In the genomic region with DNA sequence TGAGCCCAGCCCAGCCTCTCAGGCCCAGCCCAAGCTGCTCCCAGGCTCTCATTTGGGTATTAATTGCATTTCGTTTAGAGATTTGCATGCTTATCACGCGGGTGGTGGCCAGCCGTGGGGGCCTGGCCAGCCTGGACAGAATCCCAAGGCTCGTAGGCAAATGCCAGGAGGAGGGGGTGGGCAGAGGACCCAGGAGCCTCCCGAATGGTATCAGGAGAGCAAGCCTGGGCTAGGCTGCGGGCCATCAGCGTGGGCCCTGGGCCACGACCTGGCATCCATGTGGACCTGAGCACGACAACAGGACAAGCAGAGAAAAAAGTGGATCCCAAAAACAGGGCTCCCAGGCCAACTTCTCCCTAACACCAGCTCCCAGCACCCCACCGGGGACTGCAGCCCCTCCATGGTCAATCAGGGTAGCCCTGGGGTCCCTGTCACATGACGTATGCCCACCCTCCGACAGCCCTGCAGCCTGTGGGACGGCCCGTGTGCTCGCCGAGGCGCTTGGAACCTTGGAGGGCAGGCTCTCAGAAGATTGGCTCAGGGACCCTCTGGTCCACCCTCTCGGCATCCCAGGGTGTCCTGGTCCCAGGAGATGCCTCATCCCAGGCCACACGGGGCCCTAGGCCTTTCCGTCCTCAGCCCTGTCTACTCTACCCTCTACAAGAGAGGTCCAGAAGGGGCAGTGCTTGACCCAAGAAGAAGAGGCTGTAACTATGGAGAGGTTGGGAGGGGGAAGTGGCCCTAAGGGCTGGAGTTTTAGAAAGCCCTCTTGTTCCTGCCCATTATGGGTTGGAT, we compare ENCODE assay signal across 20 cellular contexts. TPM values are rescaled to one million over a fixed set of nuclear protein-coding genes. Genes with fewer than 3 reads are reported as not detected.
DNase-seq lines count a peak whose midpoint lies in the region; ATAC-seq and TF ChIP-seq lines count a peak whose summit lies in the region.
"Had no signal": no experiment of that assay in that cellular context is flagged by ENCODE, and none has a peak within 500 bp of the region (broad histone marks: within the 10 kb centered on the region; RNA-seq: fewer than 3 reads in every experiment).

No MANE protein-coding gene starts in this region.

- ATAC-seq in HG02642 (IDR thresholded peaks at IDR 0.05; ENCODE audit: poor library complexity, unreplicated experiment) = no peak
- ATAC-seq: A549 had no signal

- H3K36me3 Mint-ChIP-seq in endodermal cell (ENCODE audit: low read depth) = no peaks in the 10 kb centered on the region
- H3K36me3 Mint-ChIP-seq: CD8-positive, alpha-beta memory T cell had no signal

- no peaks in the 10 kb centered on the region for H4K20me1 ChIP-seq in osteoblast (ENCODE audit: insufficient read depth, low read length)

- no peak overlapping the region for H3K27ac ChIP-seq in endodermal cell (ENCODE audit: low read depth, low read length)
- H3K27ac ChIP-seq in osteoblast (ENCODE audit: low read depth, low read length) = no peak overlapping the region
- H3K27ac ChIP-seq: A549, Peyer's patch had no signal

- no peak for TF ChIP-seq CTCF in endodermal cell (conservative IDR thresholded peaks at IDR 0.05)
- no peak for TF ChIP-seq CTCF in osteoblast (IDR thresholded peaks at IDR 0.05; ENCODE audit: extremely low read depth, low read depth, low read length)

- H3K4me3 Mint-ChIP-seq in endodermal cell = no peak overlapping the region
- H3K4me3 Mint-ChIP-seq: CD8-positive, alpha-beta memory T cell had no signal

- H3K9me3 Mint-ChIP-seq in endodermal cell = no peaks in the 10 kb centered on the region
- H3K9me3 Mint-ChIP-seq: CD8-positive, alpha-beta memory T cell had no signal

- H3K36me3 ChIP-seq in H7 (replicated peaks; ENCODE audit: control insufficient read depth, insufficient read depth, low read length) (no peaks in the 10 kb centered on the region), endodermal cell (ENCODE audit: control insufficient read depth, insufficient read depth, low read length) (no peaks in the 10 kb centered on the region), osteoblast (ENCODE audit: insufficient read depth, low read length) (no peaks in the 10 kb centered on the region)
- H3K36me3 ChIP-seq: Peyer's patch had no signal

- DNase-seq in AG08395 (ENCODE audit: low spot score) (peak; percentile 1), H7 (peak; percentile 53), endodermal cell (peak; percentile 38), osteoblast (ENCODE audit: insufficient read length, low spot score, missing footprints) (peak; percentile 80), superior temporal gyrus (ENCODE audit: extremely low spot score) (no peak), Ammon's horn (ENCODE audit: low spot score) (no peak)
- DNase-seq in activated effector memory CD4-positive, alpha-beta T cell treated with anti-CD3 and anti-CD28 coated beads, Interleukin-2, amount 50 U/mL, for 16 hours = no peak
- DNase-seq: C1 segment of cervical spinal cord; CD8-positive, alpha-beta memory T cell; DMS79; NCI-H1436 treated with DMSO at 0.1 percent for 48 hours; NCI-H2029 treated with DMSO at 0.1 percent for 48 hours; NCI-H2171 treated with DMSO at 0.1 percent for 48 hours; NCI-H446 had no signal

- no peaks in the 10 kb centered on the region for H3K4me1 Mint-ChIP-seq in endodermal cell

- 88 to 91% methylated on average over 17 to 21 of the region's 21 CpGs for WGBS in endodermal cell (ENCODE audit: insufficient coverage in 1 of 2, insufficient read length in 1 of 2), 2 experiments

- H3K27me3 Mint-ChIP-seq in endodermal cell (ENCODE audit: insufficient read depth) = peaks cover 38% of the 10 kb centered on the region

- H3K4me3 ChIP-seq in H7 (ENCODE audit: insufficient read depth, low read depth, low read length) (no peak overlapping the region), endodermal cell (ENCODE audit: low read length) (no peak overlapping the region), osteoblast (ENCODE audit: insufficient read depth, low read length) (no peak overlapping the region)
- H3K4me3 ChIP-seq: A549, Peyer's patch had no signal

- H3K4me2 ChIP-seq in osteoblast (ENCODE audit: insufficient read depth, low read length) = no peak overlapping the region
- H3K4me2 ChIP-seq: A549 had no signal

- no peak overlapping the region for H3K9ac ChIP-seq in endodermal cell (ENCODE audit: extremely low read depth, low read length, poor library complexity, severe bottlenecking)

- no peaks in the 10 kb centered on the region for H3K79me2 ChIP-seq in osteoblast (ENCODE audit: insufficient read depth, low read length)

- no peak overlapping the region for H2AFZ ChIP-seq in osteoblast (ENCODE audit: low read length)

- no peak overlapping the region for H3K27ac Mint-ChIP-seq in endodermal cell
- H3K27ac Mint-ChIP-seq: CD8-positive, alpha-beta memory T cell had no signal

- H3K9me3 ChIP-seq in endodermal cell (ENCODE audit: control insufficient read depth, low read length) (no peaks in the 10 kb centered on the region), osteoblast (ENCODE audit: low read depth, low read length) (no peaks in the 10 kb centered on the region)
- H3K9me3 ChIP-seq: A549, Peyer's patch had no signal

- H3K4me1 ChIP-seq in endodermal cell (ENCODE audit: control insufficient read depth, insufficient read depth, low read length) = no peaks in the 10 kb centered on the region
- H3K4me1 ChIP-seq in osteoblast (ENCODE audit: insufficient read depth, low read length) = no peaks in the 10 kb centered on the region
- H3K4me1 ChIP-seq: A549 had no signal

- H3K27me3 ChIP-seq in H7 (ENCODE audit: control insufficient read depth, insufficient read depth, low read length) (peaks cover 5% of the 10 kb centered on the region; the same call in 1 of the 2 replicates), endodermal cell (ENCODE audit: control insufficient read depth, insufficient read depth, low read length, poor library complexity, severe bottlenecking) (peaks cover 23% of the 10 kb centered on the region), osteoblast (ENCODE audit: insufficient read depth, low read length) (peaks cover 5% of the 10 kb centered on the region)
- H3K27me3 ChIP-seq: Peyer's patch had no signal

RNA-seq across cellular contexts. Expression of gene ASCL2, which starts 8.8 kb away (rescaled TPM):
- total RNA-seq in H7 (2014; rRNA removed; shearing (Covaris generic)) = 0.44 and 0.55 TPM in 2 replicates
- total RNA-seq in endodermal cell = not detected
- 1.2 TPM for polyA plus RNA-seq in endodermal cell (2013, experiment 1 of 2)
- 1.1 TPM for polyA plus RNA-seq in endodermal cell (2013, experiment 2 of 2)
- total RNA-seq in osteoblast = not detected in 2 replicates
- total RNA-seq: M059J, SK-MEL-5 had no signal
- polyA plus RNA-seq: A549 had no signal

RNA-seq across cellular contexts. Expression of gene C11orf21, which starts 40.1 kb away (rescaled TPM):
- total RNA-seq in H7 (2014; rRNA removed; shearing (Covaris generic)) = not detected in 2 replicates
- under 1 TPM in 1 of 2 donors, not detected in 1; 0.20 TPM for total RNA-seq in endodermal cell
- polyA plus RNA-seq in endodermal cell (2013, experiment 1 of 2) = not detected
- not detected for polyA plus RNA-seq in endodermal cell (2013, experiment 2 of 2)
- total RNA-seq in osteoblast = 0.29 and 0.36 TPM in 2 replicates
- total RNA-seq: H1, M059J, SK-MEL-5 had no signal
- polyA plus RNA-seq: A549, H1 had no signal

RNA-seq across cellular contexts. Expression of gene TSPAN32, which starts 40.2 kb away (rescaled TPM):
- total RNA-seq in H7 (2014; rRNA removed; shearing (Covaris generic)) = not detected in 2 replicates
- total RNA-seq in endodermal cell (not detected), osteoblast (0.59 and 1.4 TPM in 2 replicates)
- polyA plus RNA-seq in endodermal cell (2013, experiment 1 of 2) = not detected
- polyA plus RNA-seq in endodermal cell (2013, experiment 2 of 2) = 0.70 TPM
- total RNA-seq: H1, SK-MEL-5 had no signal
- polyA plus RNA-seq: A549, H1 had no signal

Comparison
In these comparisons a context has a peak if more than half of its experiments do, and no peak if none do; other contexts are left out.
1. DNase-seq: peak in AG08395 (single experiment), H7 (single experiment), endodermal cell (single experiment) and osteoblast (single experiment); none in superior temporal gyrus (single experiment), Ammon's horn (single experiment) and activated effector memory CD4-positive, alpha-beta T cell treated with anti-CD3 and anti-CD28 coated beads, Interleukin-2, amount 50 U/mL, for 16 hours (single experiment).